ENCODE assay signal across 8 cellular contexts in genomic region chr2:98823196-98824166, GRCh38.
DNase-seq lines count a peak whose midpoint lies in the region; ATAC-seq, FAIRE-seq and TF ChIP-seq lines count a peak whose summit lies in the region.
"Had no signal": no experiment of that assay in that cellular context is flagged by ENCODE, and none has a peak within 500 bp of the region (broad histone marks: within the 10 kb centered on the region; RNA-seq: fewer than 3 reads in every experiment).

No MANE protein-coding gene starts in this region.

- TF ChIP-seq EP300 in H1 (IDR thresholded peaks at IDR 0.05; ENCODE audit: borderline replicate concordance in 1 of 2, low read depth in 2 of 2, low read length in 2 of 2): no peak

- H3K27ac Mint-ChIP-seq in activated T-cell treated with anti-CD3 and anti-CD28 coated beads, Interleukin-2, amount 50 U/mL, for 72 hours: peak overlapping the region; percentile 47

- H3K79me1 ChIP-seq in H1 (ENCODE audit: low read depth, low read length): no peaks in the 10 kb centered on the region

- no peaks in the 10 kb centered on the region for H3K36me3 Mint-ChIP-seq in activated T-cell treated with anti-CD3 and anti-CD28 coated beads, Interleukin-2, amount 50 U/mL, for 72 hours (ENCODE audit: insufficient read depth in 2 of 2)

- no peak overlapping the region for H3K56ac ChIP-seq in H1 (replicated peaks; ENCODE audit: insufficient read length, low read depth, low read length)

- no peaks in the 10 kb centered on the region for H3K4me1 ChIP-seq in H1 (replicated peaks in 1 of 4; ENCODE audit: control insufficient read depth in 3 of 4, insufficient read depth in 4 of 4, low read length in 3 of 4)
- H3K4me1 ChIP-seq in mononuclear cell (ENCODE audit: insufficient read depth, low read length): peaks cover 44% of the 10 kb centered on the region
- peaks cover 4 to 36% of the 10 kb centered on the region in 2 donors for H3K4me1 ChIP-seq in thoracic aorta (ENCODE audit: control insufficient read depth in 1 of 2, low read depth in 2 of 2)

- peaks cover 5% of the 10 kb centered on the region; the same call in 1 of the 2 replicates for H3K23me2 ChIP-seq in H1 (ENCODE audit: low read depth, low read length)

- no peak for ATAC-seq in activated T-cell treated with anti-CD3 and anti-CD28 coated beads, Interleukin-2, amount 50 U/mL, for 72 hours (replicated peaks in 1 of 2)
- no peak for ATAC-seq in thoracic aorta (ENCODE audit: insufficient number of reproducible peaks, low FRiP score, low read depth)
- no peak for ATAC-seq in HG03521 (IDR thresholded peaks at IDR 0.05; ENCODE audit: unreplicated experiment)

- TF ChIP-seq CTCF in H1 (IDR thresholded peaks at IDR 0.05; ENCODE audit: control extremely low read depth in 1 of 3, insufficient read depth in 1 of 3, low read depth in 1 of 3, low read length in 3 of 3): no peak
- no peak for TF ChIP-seq CTCF in thoracic aorta (IDR thresholded peaks at IDR 0.05)

- no peak overlapping the region for H3K14ac ChIP-seq in H1 (ENCODE audit: insufficient read length)

- peaks cover 22% of the 10 kb centered on the region for H3K4me1 Mint-ChIP-seq in activated T-cell treated with anti-CD3 and anti-CD28 coated beads, Interleukin-2, amount 50 U/mL, for 72 hours (ENCODE audit: low read depth)

- no peak for TF ChIP-seq POLR2A in H1 (IDR thresholded peaks at IDR 0.05; ENCODE audit: control extremely low read depth in 1 of 2, low read depth in 2 of 2, low read length in 2 of 2)
- TF ChIP-seq POLR2A in H54 (IDR thresholded peaks at IDR 0.05; ENCODE audit: low read depth, low read length): no peak

- H3K79me2 ChIP-seq in H1 (ENCODE audit: control insufficient read depth in 1 of 2, insufficient read depth in 2 of 2, low read length in 2 of 2): no peaks in the 10 kb centered on the region

- H4K20me1 ChIP-seq in H1 (replicated peaks in 1 of 2; ENCODE audit: control insufficient read depth in 1 of 2, insufficient read depth in 2 of 2, low read length in 2 of 2): no peaks in the 10 kb centered on the region

- CTCF ChIA-PET in H1 (lab: Charles Lee; ENCODE audit: partially characterized antibody): interaction anchor here (0.7 to 1.6 kb wide), 8 partner anchors 10 to 392 kb away, joined by 3 to 4 read pairs (median 3); no protein-coding TSS in a partner anchor

- peak overlapping the region; percentile 62; the same call in 1 of the 2 replicates for H2AFZ ChIP-seq in H1 (ENCODE audit: low read length)

- H3K9me3 ChIP-seq in H1 (ENCODE audit: insufficient read depth in 2 of 2, low read depth in 1 of 2, low read length in 1 of 2) (peaks cover 0 to 8% of the 10 kb centered on the region in 2 experiments; a peak in 3 of 4 replicates), mononuclear cell (ENCODE audit: low read depth, low read length) (no peaks in the 10 kb centered on the region), thoracic aorta (no peaks in the 10 kb centered on the region)

- H3K4me3 ChIP-seq in H1 (ENCODE audit: extremely low read depth in 1 of 4, insufficient read depth in 2 of 4, low read depth in 3 of 4, low read length in 4 of 4) (peak overlapping the region; percentile 32 to 71 (median 44)), mononuclear cell (ENCODE audit: low read length) (peak overlapping the region; percentile 45), thoracic aorta (peak overlapping the region; percentile 72)

- WGBS in H1 (ENCODE audit: extremely low coverage in 1 of 2, insufficient coverage in 1 of 2, insufficient read length in 1 of 2, insufficient replicate concordance in 2 of 2, low coverage in 1 of 2, low lambda C conversion rate in 2 of 2, missing lambda C conversion rate in 1 of 2), 2 experiments: 24% methylated on average over 27 of the region's 40 CpGs; no CpG with 5 or more reads in 1 of the 2 experiments

- H2BK15ac ChIP-seq in H1 (ENCODE audit: low read length): no peak overlapping the region

- H3K9me3 Mint-ChIP-seq in activated T-cell treated with anti-CD3 and anti-CD28 coated beads, Interleukin-2, amount 50 U/mL, for 72 hours: no peaks in the 10 kb centered on the region

- H3K23ac ChIP-seq in H1 (ENCODE audit: insufficient read length): no peak overlapping the region

- H2BK120ac ChIP-seq in H1 (replicated peaks; ENCODE audit: low read depth, low read length): no peak overlapping the region

- H2AK5ac ChIP-seq in H1 (ENCODE audit: low read depth, low read length): no peak overlapping the region

- 0 out of 2 replicates have a peak overlapping the region, but pooled peaks have one; percentile 2 for H2BK12ac ChIP-seq in H1 (ENCODE audit: low read depth, low read length)

- H3K36me3 ChIP-seq in H1 (ENCODE audit: control insufficient read depth in 2 of 4, insufficient read depth in 4 of 4, low read length in 3 of 4): peaks cover 0 to 8% (median 0%) of the 10 kb centered on the region in 4 experiments; a peak in 2 of 8 replicates
- no peaks in the 10 kb centered on the region for H3K36me3 ChIP-seq in thoracic aorta

- H3K27me3 ChIP-seq in H1 (replicated peaks in 1 of 4; ENCODE audit: control insufficient read depth in 3 of 4, extremely low read depth in 1 of 4, insufficient read depth in 3 of 4, low read length in 3 of 4): peaks cover 13 to 36% (median 27%) of the 10 kb centered on the region in 4 experiments
- no peaks in the 10 kb centered on the region for H3K27me3 ChIP-seq in mononuclear cell (ENCODE audit: insufficient read depth, low read length)
- no peaks in the 10 kb centered on the region for H3K27me3 ChIP-seq in thoracic aorta (replicated peaks; ENCODE audit: insufficient read depth)

- POLR2A ChIA-PET in H1 (lab: Charles Lee; ENCODE audit: partially characterized antibody): interaction anchor here (1.3 kb wide), 1 partner anchor 15 kb away, joined by 5 read pairs; no protein-coding TSS in a partner anchor

- peak overlapping the region; percentile 82 for H3K4me3 Mint-ChIP-seq in activated T-cell treated with anti-CD3 and anti-CD28 coated beads, Interleukin-2, amount 50 U/mL, for 72 hours

- H3K27me3 Mint-ChIP-seq in activated T-cell treated with anti-CD3 and anti-CD28 coated beads, Interleukin-2, amount 50 U/mL, for 72 hours (ENCODE audit: low read depth): peaks cover 7% of the 10 kb centered on the region

- no peak overlapping the region for H4K5ac ChIP-seq in H1 (ENCODE audit: insufficient read length, low read depth, low read length)

- peak overlapping the region in 1 of 4 experiments; percentile 34; a peak in 1 of 7 replicates for H3K9ac ChIP-seq in H1 (replicated peaks in 1 of 4; ENCODE audit: extremely low read depth in 1 of 4, low read depth in 3 of 4, low read length in 3 of 4)

- H3K4me2 ChIP-seq in H1 (ENCODE audit: insufficient read depth in 1 of 2, low read depth in 2 of 2, low read length in 2 of 2): peak overlapping the region; percentile 54 to 73

- H4K91ac ChIP-seq in H1 (replicated peaks; ENCODE audit: insufficient read length, low read length): no peak overlapping the region

- peak overlapping the region; percentile 83; the same call in 1 of the 2 replicates for H3K18ac ChIP-seq in H1 (ENCODE audit: extremely low read depth, low read length)

- TF ChIP-seq RAD21 in H1 (IDR thresholded peaks at IDR 0.05 in 1 of 2, conservative IDR thresholded peaks at IDR 0.05 in 1 of 2; ENCODE audit: low read depth in 2 of 2, low read length in 2 of 2): no peak

- H2BK5ac ChIP-seq in H1 (ENCODE audit: low read depth, low read length): no peak overlapping the region

- H3K4ac ChIP-seq in H1 (replicated peaks; ENCODE audit: insufficient read length, low read depth, low read length): no peak overlapping the region

- FAIRE-seq in H1 (lab: Jason Lieb, UNC) (no peak), H54 (lab: Jason Lieb, UNC) (no peak)

- H3K27ac ChIP-seq in H1 (ENCODE audit: low read depth, low read length) (no peak overlapping the region), thoracic aorta (peak overlapping the region; percentile 10 to 49)

- H4K8ac ChIP-seq in H1 (ENCODE audit: extremely low read depth, insufficient read depth, low read length): no peak overlapping the region

- no peak for DNase-seq in activated T-cell treated with anti-CD3 and anti-CD28 coated beads, Interleukin-2, amount 50 U/mL, for 72 hours
- DNase-seq in H1 (ENCODE audit: low read depth in 1 of 2, low spot score in 2 of 2): no peak
- no peak for DNase-seq in thoracic aorta (ENCODE audit: low spot score)
- DNase-seq in H54 (ENCODE audit: insufficient read length, low spot score): no peak
- DNase-seq in NCI-H1436 treated with DMSO at 0.1 percent for 48 hours (lab: John Stamatoyannopoulos, UW): no peak
- DNase-seq: NCI-H446 treated with DMSO at 0.1 percent for 48 hours had no signal

- H2BK20ac ChIP-seq in H1 (ENCODE audit: low read length): no peak overlapping the region

TF ChIP-seq in H1, 55 proteins besides CTCF, POLR2A, EP300 and RAD21 (continues in another document):
- TF ChIP-seq KDM4A (IDR thresholded peaks at IDR 0.05; ENCODE audit: low read depth, low read length, severe bottlenecking) (peak; percentile 25), POU5F1 (IDR thresholded peaks at IDR 0.05; ENCODE audit: low read depth, low read length) (no peak)
